ENCODE assay signal across 14 cellular contexts in the genomic region with DNA sequence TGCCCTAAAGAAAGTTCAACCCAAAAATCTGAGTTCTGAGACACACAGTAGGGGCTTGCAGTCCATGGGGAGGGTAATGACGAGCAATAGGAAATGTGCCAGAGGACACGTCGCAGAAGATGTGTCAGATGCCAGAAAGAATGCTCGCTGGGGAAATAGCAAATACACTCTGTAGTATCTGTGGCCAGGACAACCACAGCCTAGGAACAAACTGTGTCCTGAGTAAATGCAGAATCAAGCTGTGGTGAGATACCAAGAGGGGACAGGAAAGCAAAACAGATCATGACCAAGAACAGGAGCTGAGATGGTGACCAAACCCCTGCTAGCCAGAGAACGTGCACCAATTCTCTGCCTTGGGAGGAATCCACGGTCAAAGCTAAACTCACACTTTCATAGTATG. TPM values are rescaled to one million over a fixed set of nuclear protein-coding genes. Genes with fewer than 3 reads are reported as not detected.
DNase-seq lines count a peak whose midpoint lies in the region; ATAC-seq lines count a peak whose summit lies in the region.
"Had no signal": no experiment of that assay in that cellular context is flagged by ENCODE, and none has a peak within 500 bp of the region (broad histone marks: within the 10 kb centered on the region; RNA-seq: fewer than 3 reads in every experiment).

No MANE protein-coding gene starts in this region.

- no peaks in the 10 kb centered on the region for H3K27me3 ChIP-seq in CD8-positive, alpha-beta memory T cell (ENCODE audit: insufficient read depth, low read length, poor library complexity, severe bottlenecking)
- H3K27me3 ChIP-seq in HAP-1 (ENCODE audit: low read depth) = no peaks in the 10 kb centered on the region
- H3K27me3 ChIP-seq: tibial nerve had no signal

- peak overlapping the region in 5 of 7 donors; percentile 45 to 57 (median 50) for H3K4me3 Mint-ChIP-seq in CD8-positive, alpha-beta memory T cell
- H3K4me3 Mint-ChIP-seq in immature natural killer cell = peak overlapping the region; percentile 4 to 80 (median 74)
- H3K4me3 Mint-ChIP-seq: nephron had no signal

- H3K9me3 Mint-ChIP-seq in CD8-positive, alpha-beta memory T cell = no peaks in the 10 kb centered on the region
- H3K9me3 Mint-ChIP-seq in immature natural killer cell = no peaks in the 10 kb centered on the region
- H3K9me3 Mint-ChIP-seq: nephron had no signal

- peaks cover 31% of the 10 kb centered on the region for H3K4me1 ChIP-seq in CD8-positive, alpha-beta memory T cell (ENCODE audit: insufficient read depth, low read length)
- H3K4me1 ChIP-seq in HAP-1 = no peaks in the 10 kb centered on the region

- no peak overlapping the region for H3K27ac ChIP-seq in CD8-positive, alpha-beta memory T cell (ENCODE audit: low read depth, low read length)
- H3K27ac ChIP-seq: tibial nerve had no signal

- no peak overlapping the region for H3K4me3 ChIP-seq in CD8-positive, alpha-beta memory T cell (ENCODE audit: low read length)
- no peak overlapping the region for H3K4me3 ChIP-seq in HAP-1
- H3K4me3 ChIP-seq: tibial nerve had no signal

- H3K36me3 Mint-ChIP-seq in CD8-positive, alpha-beta memory T cell = peaks cover 19 to 65% (median 21%) of the 10 kb centered on the region in 3 donors
- H3K36me3 Mint-ChIP-seq in immature natural killer cell = peaks cover 12 to 34% (median 20%) of the 10 kb centered on the region in 3 donors

- peak overlapping the region; percentile 62 to 95 (median 90) for H3K27ac Mint-ChIP-seq in CD8-positive, alpha-beta memory T cell
- peak overlapping the region; percentile 87 to 96 (median 92) for H3K27ac Mint-ChIP-seq in immature natural killer cell
- H3K27ac Mint-ChIP-seq: nephron had no signal

- no peak for DNase-seq in CD8-positive, alpha-beta memory T cell
- DNase-seq in activated T-cell treated with anti-CD3 and anti-CD28 coated beads, Interleukin-2, amount 50 U/mL, for 48 hours = peak; percentile 32 to 45
- peak in 2 of 3 donors; percentile 22 to 34 for DNase-seq in immature natural killer cell
- no peak for DNase-seq in HAP-1 (ENCODE audit: low spot score in 2 of 2)
- no peak for DNase-seq in NCI-H446 treated with DMSO at 0.1 percent for 48 hours (lab: John Stamatoyannopoulos, UW)
- DNase-seq: activated effector memory CD4-positive, alpha-beta T cell treated with Interleukin-2 at 50 U/mL for 16 hours; Calu3; NCI-H1436 treated with DMSO at 0.1 percent for 48 hours; stimulated activated CD4-positive, alpha-beta T cell treated with anti-CD3 and anti-CD28 coated beads, Interleukin-4, amount 100 ng/mL, for 1 hour had no signal

- ATAC-seq in GM21576 (IDR thresholded peaks at IDR 0.05; ENCODE audit: unreplicated experiment) (peak; percentile 66), HG03354 (IDR thresholded peaks at IDR 0.05; ENCODE audit: poor library complexity, severe bottlenecking, unreplicated experiment) (no peak), GM21515 (IDR thresholded peaks at IDR 0.05; ENCODE audit: unreplicated experiment) (no peak)

- H3K36me3 ChIP-seq in CD8-positive, alpha-beta memory T cell (ENCODE audit: insufficient read depth, low read length) = peaks cover 18% of the 10 kb centered on the region
- no peaks in the 10 kb centered on the region for H3K36me3 ChIP-seq in HAP-1 (replicated peaks)

- CTCF ChIA-PET in CD8-positive, alpha-beta memory T cell (lab: Charles Lee) = interaction anchor here (0.7 to 1.4 kb wide), 4 partner anchors 15 to 60 kb away, joined by 3 to 7 read pairs (median 4); no protein-coding TSS in a partner anchor

- POLR2A ChIA-PET in CD8-positive, alpha-beta memory T cell (lab: Charles Lee) = interaction anchor here (1.2 to 1.3 kb wide), 2 partner anchors 10 to 15 kb away, joined by 3 to 4 read pairs; partner anchors contain the start of gene CRACR2A

- peaks cover 45 to 80% (median 60%) of the 10 kb centered on the region in 3 donors for H3K4me1 Mint-ChIP-seq in CD8-positive, alpha-beta memory T cell
- peaks cover 76 to 79% of the 10 kb centered on the region in 2 donors for H3K4me1 Mint-ChIP-seq in immature natural killer cell
- H3K4me1 Mint-ChIP-seq: nephron had no signal

- no peaks in the 10 kb centered on the region for H3K9me3 ChIP-seq in CD8-positive, alpha-beta memory T cell (ENCODE audit: low read length)
- H3K9me3 ChIP-seq in HAP-1 = no peaks in the 10 kb centered on the region

- in situ Hi-C loops in HAP-1 (cut with MboI; ENCODE audit: low sequenced_read_pairs) = no loop called here

- no peaks in the 10 kb centered on the region for H3K27me3 Mint-ChIP-seq in CD8-positive, alpha-beta memory T cell
- H3K27me3 Mint-ChIP-seq in immature natural killer cell (ENCODE audit: low read depth in 3 of 3) = peaks cover 0 to 21% (median 3%) of the 10 kb centered on the region in 3 donors

RNA-seq across cellular contexts. Expression of gene CRACR2A, which starts 9.1 kb away (rescaled TPM):
- total RNA-seq in CD8-positive, alpha-beta memory T cell = 10 to 100 TPM; 27.3 to 27.9 TPM
- polyA plus RNA-seq in CD8-positive, alpha-beta memory T cell = 23.3 TPM
- polyA plus RNA-seq in immature natural killer cell = 10 to 100 TPM in 2 of 3 donors, 1 to 10 TPM in 1; 4.0 to 33.9 (median 16.5) TPM

Comparison
In these comparisons a context has a peak if more than half of its experiments do, and no peak if none do; other contexts are left out.
1. DNase-seq: peak in activated T-cell treated with anti-CD3 and anti-CD28 coated beads, Interleukin-2, amount 50 U/mL, for 48 hours (2 of 2) and immature natural killer cell (2 of 3); none in CD8-positive, alpha-beta memory T cell (0 of 5), HAP-1 (0 of 2) and NCI-H446 treated with DMSO at 0.1 percent for 48 hours (single experiment).